ENCODE assay signal across 8 cellular contexts in the genomic region with DNA sequence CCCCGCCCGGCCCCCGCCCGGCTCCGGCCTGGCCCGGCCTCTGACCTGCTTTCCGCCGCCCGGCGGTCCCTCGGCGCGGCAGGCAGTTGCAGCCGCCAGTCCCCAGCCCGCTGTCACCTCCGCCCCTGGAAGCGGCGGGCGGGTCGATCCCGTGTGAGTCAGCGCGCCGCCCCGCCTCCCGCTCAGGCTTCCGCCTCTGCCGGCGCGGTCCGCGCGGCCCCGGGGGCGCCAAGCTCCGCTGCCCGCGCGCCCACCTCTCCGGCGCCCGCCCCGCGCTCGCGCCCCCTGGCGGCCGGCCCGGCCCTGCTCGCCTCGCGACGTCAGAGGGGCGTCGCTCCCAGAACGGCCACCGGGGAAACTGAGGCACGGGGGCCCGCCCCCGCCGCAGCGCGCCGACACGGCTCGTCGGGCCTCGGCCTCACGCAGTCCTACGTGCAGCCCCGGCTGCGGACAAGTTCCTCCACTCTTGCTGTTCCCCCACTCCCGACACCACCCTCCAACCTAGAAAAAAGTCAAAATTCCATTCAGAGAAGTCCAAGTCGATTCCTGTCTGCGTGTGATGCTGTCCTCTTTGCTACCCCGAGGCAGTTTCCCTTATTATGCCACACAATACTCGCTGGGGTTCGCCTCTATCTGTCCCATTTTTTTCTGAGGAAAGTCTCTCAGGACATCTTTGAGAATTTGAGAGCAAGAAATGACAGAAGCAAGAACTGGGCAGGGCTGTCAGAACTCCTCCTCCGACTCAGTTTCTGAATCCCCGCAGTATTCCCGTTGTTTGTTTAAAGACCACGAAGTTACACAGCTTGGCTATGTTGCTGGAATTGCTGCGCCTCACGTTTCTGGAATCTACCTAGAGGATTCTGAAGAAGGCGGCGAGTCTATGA. TPM values are rescaled to one million over a fixed set of nuclear protein-coding genes. Genes with fewer than 3 reads are reported as not detected.
DNase-seq lines count a peak whose midpoint lies in the region; ATAC-seq and FAIRE-seq lines count a peak whose summit lies in the region.

A gene with protein sequence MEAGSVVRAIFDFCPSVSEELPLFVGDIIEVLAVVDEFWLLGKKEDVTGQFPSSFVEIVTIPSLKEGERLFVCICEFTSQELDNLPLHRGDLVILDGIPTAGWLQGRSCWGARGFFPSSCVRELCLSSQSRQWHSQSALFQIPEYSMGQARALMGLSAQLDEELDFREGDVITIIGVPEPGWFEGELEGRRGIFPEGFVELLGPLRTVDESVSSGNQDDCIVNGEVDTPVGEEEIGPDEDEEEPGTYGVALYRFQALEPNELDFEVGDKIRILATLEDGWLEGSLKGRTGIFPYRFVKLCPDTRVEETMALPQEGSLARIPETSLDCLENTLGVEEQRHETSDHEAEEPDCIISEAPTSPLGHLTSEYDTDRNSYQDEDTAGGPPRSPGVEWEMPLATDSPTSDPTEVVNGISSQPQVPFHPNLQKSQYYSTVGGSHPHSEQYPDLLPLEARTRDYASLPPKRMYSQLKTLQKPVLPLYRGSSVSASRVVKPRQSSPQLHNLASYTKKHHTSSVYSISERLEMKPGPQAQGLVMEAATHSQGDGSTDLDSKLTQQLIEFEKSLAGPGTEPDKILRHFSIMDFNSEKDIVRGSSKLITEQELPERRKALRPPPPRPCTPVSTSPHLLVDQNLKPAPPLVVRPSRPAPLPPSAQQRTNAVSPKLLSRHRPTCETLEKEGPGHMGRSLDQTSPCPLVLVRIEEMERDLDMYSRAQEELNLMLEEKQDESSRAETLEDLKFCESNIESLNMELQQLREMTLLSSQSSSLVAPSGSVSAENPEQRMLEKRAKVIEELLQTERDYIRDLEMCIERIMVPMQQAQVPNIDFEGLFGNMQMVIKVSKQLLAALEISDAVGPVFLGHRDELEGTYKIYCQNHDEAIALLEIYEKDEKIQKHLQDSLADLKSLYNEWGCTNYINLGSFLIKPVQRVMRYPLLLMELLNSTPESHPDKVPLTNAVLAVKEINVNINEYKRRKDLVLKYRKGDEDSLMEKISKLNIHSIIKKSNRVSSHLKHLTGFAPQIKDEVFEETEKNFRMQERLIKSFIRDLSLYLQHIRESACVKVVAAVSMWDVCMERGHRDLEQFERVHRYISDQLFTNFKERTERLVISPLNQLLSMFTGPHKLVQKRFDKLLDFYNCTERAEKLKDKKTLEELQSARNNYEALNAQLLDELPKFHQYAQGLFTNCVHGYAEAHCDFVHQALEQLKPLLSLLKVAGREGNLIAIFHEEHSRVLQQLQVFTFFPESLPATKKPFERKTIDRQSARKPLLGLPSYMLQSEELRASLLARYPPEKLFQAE (N-terminal part only) (minus strand): TSS at position 155 of the 884 bp plus-strand sequence. CDS start 37,823 bp downstream, outside the sequence.

- no peaks in the 10 kb centered on the region for H3K36me3 ChIP-seq in ACC112 (ENCODE audit: insufficient read depth, low read length)

- H2AFZ ChIP-seq in ACC112 (ENCODE audit: low read length, unreplicated experiment): peak within 1 kb of the TSS; percentile 97

- DNase-seq in GM18507 (ENCODE audit: extremely low spot score, insufficient read length, low read depth) (peak; percentile 77), NCI-H2227 treated with DMSO at 0.1 percent for 48 hours (lab: John Stamatoyannopoulos, UW) (peak; percentile 61), dedifferentiated amniotic fluid mesenchymal stem cell (ENCODE audit: extremely low spot score) (peak; percentile 65), left lobe of liver (ENCODE audit: low spot score) (peak; percentile 86)
- DNase-seq in activated CD4-positive, alpha-beta T cell treated with anti-CD3 and anti-CD28 coated beads, Interleukin-2, amount 10 ng/mL, durations not matched to agents 24 days and 14 days: peak; percentile 95
- peak; percentile 83 to 86 for DNase-seq in stimulated activated CD4-positive, alpha-beta T cell treated with anti-CD3 and anti-CD28 coated beads, Interleukin-2, amount 100 ng/mL, for 24 hours

- H3K27me3 Mint-ChIP-seq in activated CD4-positive, alpha-beta T cell treated with anti-CD3 and anti-CD28 coated beads, Interleukin-2, amount 10 ng/mL, durations not matched to agents 24 days and 14 days: peaks cover 31% of the 10 kb centered on the region

- H3K27me3 ChIP-seq in ACC112 (ENCODE audit: insufficient read depth, low read length): no peaks in the 10 kb centered on the region

- peak within 1 kb of the TSS; percentile 78 for H3K27ac Mint-ChIP-seq in activated CD4-positive, alpha-beta T cell treated with anti-CD3 and anti-CD28 coated beads, Interleukin-2, amount 10 ng/mL, durations not matched to agents 24 days and 14 days

- H3K4me1 Mint-ChIP-seq in activated CD4-positive, alpha-beta T cell treated with anti-CD3 and anti-CD28 coated beads, Interleukin-2, amount 10 ng/mL, durations not matched to agents 24 days and 14 days: peaks cover 37% of the 10 kb centered on the region

- H3K4me3 Mint-ChIP-seq in activated CD4-positive, alpha-beta T cell treated with anti-CD3 and anti-CD28 coated beads, Interleukin-2, amount 10 ng/mL, durations not matched to agents 24 days and 14 days: peak within 1 kb of the TSS; percentile 89

- H3K79me2 ChIP-seq in ACC112 (ENCODE audit: control insufficient read depth, insufficient read depth, low read length, unreplicated experiment): peaks cover 34% of the 10 kb centered on the region

- peaks cover 21% of the 10 kb centered on the region for H3K4me1 ChIP-seq in ACC112 (ENCODE audit: control insufficient read depth, insufficient read depth, low read length, unreplicated experiment)

- no peaks in the 10 kb centered on the region for H3K36me3 Mint-ChIP-seq in activated CD4-positive, alpha-beta T cell treated with anti-CD3 and anti-CD28 coated beads, Interleukin-2, amount 10 ng/mL, durations not matched to agents 24 days and 14 days (ENCODE audit: low read depth)

- no peaks in the 10 kb centered on the region for H3K9me3 Mint-ChIP-seq in activated CD4-positive, alpha-beta T cell treated with anti-CD3 and anti-CD28 coated beads, Interleukin-2, amount 10 ng/mL, durations not matched to agents 24 days and 14 days

- peak; percentile 49 for FAIRE-seq in GM18507 (lab: Jason Lieb, UNC)

- ATAC-seq in HG02973 (IDR thresholded peaks at IDR 0.05; ENCODE audit: unreplicated experiment) (peak; percentile 65), left lobe of liver (peak; percentile 90)

- intact Hi-C loops in activated CD4-positive, alpha-beta T cell treated with anti-CD3 and anti-CD28 coated beads, Interleukin-2, amount 10 ng/mL, durations not matched to agents 24 days and 14 days (cut with micrococcal nuclease): loop anchor here (1.0 kb wide), 4 partner anchors 140 to 278 kb away; a partner anchor contains a TSS

- peak within 1 kb of the TSS; percentile 100 for H3K27ac ChIP-seq in ACC112 (ENCODE audit: low read depth, low read length)

- peak within 1 kb of the TSS; percentile 96 for H3K4me3 ChIP-seq in ACC112 (ENCODE audit: low read depth, low read length)

RNA-seq across cellular contexts. Expression of the gene that starts here (rescaled TPM):
- total RNA-seq in activated CD4-positive, alpha-beta T cell treated with anti-CD3 and anti-CD28 coated beads, Interleukin-2, amount 10 ng/mL, durations not matched to agents 24 days and 14 days: 1.3 TPM in 2 replicates
- 11.6 TPM for total RNA-seq in left lobe of liver

Comparison
In these comparisons a context has a peak if more than half of its experiments do, and no peak if none do; other contexts are left out.
1. Peak in every context shown above with its lines: DNase-seq, ATAC-seq, H3K4me3 ChIP-seq and H3K27ac ChIP-seq.